In the genomic region with DNA sequence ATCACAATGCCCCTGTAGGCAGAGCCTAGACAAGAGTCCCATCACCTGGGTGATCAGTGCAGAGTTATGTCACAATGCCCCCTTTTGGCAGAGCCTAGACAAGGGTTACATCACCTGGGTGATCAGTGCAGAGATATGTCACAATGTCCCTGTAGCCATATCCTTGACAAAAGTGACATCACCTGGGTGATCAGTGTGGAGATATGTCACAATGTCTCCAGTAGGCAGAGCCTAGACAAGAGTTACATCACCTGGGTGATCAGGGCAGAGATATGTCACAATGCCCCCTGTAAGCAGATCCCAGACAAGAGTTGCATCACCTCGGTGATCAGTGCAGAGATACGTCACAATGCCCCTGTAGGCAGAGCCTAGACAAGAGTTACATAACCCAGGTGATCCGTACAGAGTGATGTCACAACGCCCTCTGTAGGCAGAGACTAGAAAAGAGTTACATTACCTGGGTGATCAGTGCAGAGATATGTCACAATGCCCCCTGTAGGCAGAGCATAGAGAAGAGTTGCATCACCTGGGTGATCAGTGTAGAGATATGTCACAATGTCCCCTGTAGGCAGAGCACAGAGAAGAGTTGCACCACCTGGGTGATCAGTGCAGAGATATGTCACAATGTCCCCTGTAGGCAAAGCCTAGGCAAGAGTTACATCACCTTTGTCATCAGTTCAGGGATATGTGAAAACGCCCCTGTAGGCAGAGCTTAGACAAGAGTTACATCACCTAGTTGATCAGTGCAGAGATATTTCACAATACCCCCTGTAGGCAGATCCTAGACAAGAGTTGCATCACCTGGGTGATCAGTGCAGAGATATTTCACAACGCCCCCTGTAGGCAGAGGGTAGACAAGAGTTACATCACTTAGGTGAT, we compare ENCODE assay signal across 12 cellular contexts. TPM values are rescaled to one million over a fixed set of nuclear protein-coding genes. Genes with fewer than 3 reads are reported as not detected.
DNase-seq lines count a peak whose midpoint lies in the region; ATAC-seq, FAIRE-seq and TF ChIP-seq lines count a peak whose summit lies in the region.
"Not testable (repeated sequence)": the region's sequence is repeated elsewhere in the genome, so short reads cannot be mapped to it uniquely, and the experiment has no call there.
"Had no signal": no experiment of that assay in that cellular context is flagged by ENCODE, and none has a peak within 500 bp of the region (broad histone marks: within the 10 kb centered on the region; RNA-seq: fewer than 3 reads in every experiment).

No MANE protein-coding gene starts in this region.

- H3K9me3 ChIP-seq in WERI-Rb-1 (ENCODE audit: severe bottlenecking); left lung; pancreas; suprapubic skin: not testable (repeated sequence)

- not testable (repeated sequence) for TF ChIP-seq POLR2A in suprapubic skin (IDR thresholded peaks at IDR 0.05)

- TF ChIP-seq CTCF in WERI-Rb-1 (IDR thresholded peaks at IDR 0.05; ENCODE audit: low read depth, low read length); endothelial cell (IDR thresholded peaks at IDR 0.05; ENCODE audit: unreplicated experiment); left lung (IDR thresholded peaks at IDR 0.05); pancreas (IDR thresholded peaks at IDR 0.05); suprapubic skin (IDR thresholded peaks at IDR 0.05): not testable (repeated sequence)

- peaks cover 11% of the 10 kb centered on the region for H3K9me3 Mint-ChIP-seq in activated T-helper 1 cell treated with anti-CD3 and anti-CD28 coated beads, Interleukin-12 subunit alpha, Interleukin-12 subunit beta, Interleukin-2, Interleukin-4 antibody, amounts not matched to agents 30 ng/mL and 10 ng/mL and 1 ng/mL, durations not matched to agents 14 hours and 24 hours and 36 hours
- not testable (repeated sequence) for H3K9me3 Mint-ChIP-seq in endothelial cell (ENCODE audit: unreplicated experiment)

- not testable (repeated sequence) for H3K4me3 ChIP-seq in WERI-Rb-1 (ENCODE audit: low read depth, low read length); left lung; pancreas; suprapubic skin

- H3K4me1 Mint-ChIP-seq in activated T-helper 1 cell treated with anti-CD3 and anti-CD28 coated beads, Interleukin-12 subunit alpha, Interleukin-12 subunit beta, Interleukin-2, Interleukin-4 antibody, amounts not matched to agents 30 ng/mL and 10 ng/mL and 1 ng/mL, durations not matched to agents 14 hours and 24 hours and 36 hours (ENCODE audit: low read depth); endothelial cell (ENCODE audit: unreplicated experiment): not testable (repeated sequence)

- not testable (repeated sequence) for FAIRE-seq in pancreas (lab: Jason Lieb, UNC)

- 39 to 46% methylated on average over 4 to 5 of the region's 6 CpGs for WGBS in pancreas, 2 donors
- 52% methylated on average over 4 of the region's 6 CpGs for WGBS in suprapubic skin

- not testable (repeated sequence) for H3K4me1 ChIP-seq in left lung, pancreas, suprapubic skin

- not testable (repeated sequence) for H3K27ac Mint-ChIP-seq in activated T-helper 1 cell treated with anti-CD3 and anti-CD28 coated beads, Interleukin-12 subunit alpha, Interleukin-12 subunit beta, Interleukin-2, Interleukin-4 antibody, amounts not matched to agents 30 ng/mL and 10 ng/mL and 1 ng/mL, durations not matched to agents 14 hours and 24 hours and 36 hours; endothelial cell (ENCODE audit: unreplicated experiment)

- H3K4me3 Mint-ChIP-seq in activated T-helper 1 cell treated with anti-CD3 and anti-CD28 coated beads, Interleukin-12 subunit alpha, Interleukin-12 subunit beta, Interleukin-2, Interleukin-4 antibody, amounts not matched to agents 30 ng/mL and 10 ng/mL and 1 ng/mL, durations not matched to agents 14 hours and 24 hours and 36 hours; endothelial cell (ENCODE audit: unreplicated experiment): not testable (repeated sequence)

- intact Hi-C loops in activated T-helper 1 cell treated with anti-CD3 and anti-CD28 coated beads, Interleukin-12 subunit alpha, Interleukin-12 subunit beta, Interleukin-2, Interleukin-4 antibody, amounts not matched to agents 30 ng/mL and 10 ng/mL and 1 ng/mL, durations not matched to agents 14 hours and 24 hours and 36 hours (cut with micrococcal nuclease); left lung (cut with DNase I); pancreas (cut with DNase I): not testable (repeated sequence)

- H3K27ac ChIP-seq in WERI-Rb-1, left lung, pancreas, suprapubic skin: not testable (repeated sequence)

- TF ChIP-seq EP300 in suprapubic skin (IDR thresholded peaks at IDR 0.05), result not testable (repeated sequence)

- H3K36me3 ChIP-seq in WERI-Rb-1, left lung, pancreas, suprapubic skin: not testable (repeated sequence)

- H3K27me3 ChIP-seq in WERI-Rb-1 (ENCODE audit: insufficient read depth, low read depth, severe bottlenecking); left lung; pancreas; suprapubic skin: not testable (repeated sequence)

- DNase-seq in WERI-Rb-1 (peak; percentile 36), endothelial cell (ENCODE audit: low spot score) (peak; percentile 10), left lung (peak in 1 of 2 donors; percentile 27), pancreas (peak in 3 of 6 donors; percentile 1 to 24 (median 15)), suprapubic skin (ENCODE audit: low spot score in 2 of 2) (peak; percentile 49 to 75)
- DNase-seq in activated T-helper 1 cell treated with anti-CD3 and anti-CD28 coated beads, Interleukin-12 subunit alpha, Interleukin-12 subunit beta, Interleukin-2, Interleukin-4 antibody, amounts not matched to agents 30 ng/mL and 10 ng/mL and 1 ng/mL, durations not matched to agents 14 hours and 24 hours and 36 hours (ENCODE audit: low spot score), result peak; percentile 12

- ATAC-seq in GM18867 (IDR thresholded peaks at IDR 0.05; ENCODE audit: unreplicated experiment) (peak; percentile 40), HG03039 (IDR thresholded peaks at IDR 0.05; ENCODE audit: unreplicated experiment) (peak; percentile 32), left lung (peak; percentile 50), pancreas (peak; percentile 31 to 67 (median 46))

- H3K27me3 Mint-ChIP-seq in activated T-helper 1 cell treated with anti-CD3 and anti-CD28 coated beads, Interleukin-12 subunit alpha, Interleukin-12 subunit beta, Interleukin-2, Interleukin-4 antibody, amounts not matched to agents 30 ng/mL and 10 ng/mL and 1 ng/mL, durations not matched to agents 14 hours and 24 hours and 36 hours (ENCODE audit: insufficient read depth); endothelial cell (ENCODE audit: unreplicated experiment): not testable (repeated sequence)

- not testable (repeated sequence) for H3K36me3 Mint-ChIP-seq in activated T-helper 1 cell treated with anti-CD3 and anti-CD28 coated beads, Interleukin-12 subunit alpha, Interleukin-12 subunit beta, Interleukin-2, Interleukin-4 antibody, amounts not matched to agents 30 ng/mL and 10 ng/mL and 1 ng/mL, durations not matched to agents 14 hours and 24 hours and 36 hours (ENCODE audit: low read depth); endothelial cell (ENCODE audit: low read depth, unreplicated experiment)

RNA-seq across cellular contexts. Expression of a gene that starts 4.4 kb away (rescaled TPM):
- total RNA-seq in activated T-helper 1 cell treated with anti-CD3 and anti-CD28 coated beads, Interleukin-12 subunit alpha, Interleukin-12 subunit beta, Interleukin-2, Interleukin-4 antibody, amounts not matched to agents 30 ng/mL and 10 ng/mL and 1 ng/mL, durations not matched to agents 14 hours and 24 hours and 36 hours, result not detected in 2 replicates
- total RNA-seq in endothelial cell (ENCODE audit: unreplicated experiment) (0.49 TPM), left lung (not detected), pancreas (under 1 TPM in 1 of 6 donors, not detected in 5; 0.47 TPM), suprapubic skin (not detected)
- not detected for polyA plus RNA-seq in pancreas
- total RNA-seq: breast epithelium; CD4-positive, CD25-positive, alpha-beta regulatory T cell; SJCRH30; spleen had no signal
- polyA plus RNA-seq: CD4-positive, CD25-positive, alpha-beta regulatory T cell; spleen had no signal
